In the genomic region with DNA sequence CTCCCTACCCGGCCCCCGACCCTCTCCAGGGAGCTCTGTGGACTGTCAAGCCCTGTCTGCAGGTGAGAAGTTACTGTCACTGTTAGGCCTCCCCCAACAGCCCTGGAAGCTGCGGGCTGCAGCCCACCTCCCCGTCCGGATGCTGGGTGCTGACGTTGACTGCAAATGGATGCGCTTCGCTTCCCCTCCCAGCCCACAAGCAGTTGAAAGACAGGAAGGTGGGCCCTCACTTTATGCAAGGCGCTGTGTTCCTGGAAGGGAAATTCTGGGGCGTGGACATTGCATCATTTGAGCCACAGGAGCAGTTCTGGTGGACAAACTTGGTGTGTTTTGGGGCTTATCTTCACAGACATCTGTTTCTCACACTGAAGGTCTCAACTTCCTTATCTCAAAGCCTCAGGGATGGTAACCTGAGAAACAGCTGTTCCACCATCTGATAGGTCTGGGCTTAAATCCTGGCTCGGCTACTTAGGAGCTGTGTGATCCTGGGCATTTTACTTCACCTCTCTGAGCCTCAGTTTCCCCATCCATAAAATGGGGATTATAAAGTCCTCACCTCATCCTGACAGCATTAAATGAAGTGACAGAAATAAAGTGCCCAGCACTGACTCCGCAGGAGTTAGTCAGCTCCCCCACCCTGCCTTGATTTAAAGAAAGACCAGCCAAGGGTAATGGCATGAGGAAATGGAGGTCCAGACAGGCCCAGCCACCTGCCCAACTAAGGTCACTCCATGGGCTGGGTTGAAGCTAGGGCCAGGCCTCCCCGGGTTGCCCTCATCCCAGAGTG, we compare ENCODE assay signal across 9 cellular contexts. TPM values are rescaled to one million over a fixed set of nuclear protein-coding genes. Genes with fewer than 3 reads are reported as not detected.
A peak's percentile ranks its signal among the peaks of the same experiment; 100 is the strongest.
DNase-seq lines count a peak whose midpoint lies in the region; ATAC-seq, FAIRE-seq and TF ChIP-seq lines count a peak whose summit lies in the region.
"Had no signal": no experiment of that assay in that cellular context is flagged by ENCODE, and none has a peak within 500 bp of the region (broad histone marks: within the 10 kb centered on the region; RNA-seq: fewer than 3 reads in every experiment).

No MANE protein-coding gene starts in this region.

- in situ Hi-C loops in K562 (cut with MboI), result no loop called here

- no peaks in the 10 kb centered on the region for H4K20me1 ChIP-seq in K562 (replicated peaks; ENCODE audit: control insufficient read depth, insufficient read depth, low read length)

- H3K4me2 ChIP-seq in K562 (ENCODE audit: insufficient read depth, low read length), result peak overlapping the region; percentile 74

- no peak for TF ChIP-seq POLR2A in K562 (conservative IDR thresholded peaks at IDR 0.05)

- H3K27ac ChIP-seq in K562 (ENCODE audit: extremely low read depth, low read depth, low read length) (peak overlapping the region; percentile 67), thymus (ENCODE audit: low read depth) (peak overlapping the region; percentile 84)

- H3K79me2 ChIP-seq in K562 (ENCODE audit: control insufficient read depth, insufficient read depth, low read length), result no peaks in the 10 kb centered on the region

- ATAC-seq in GM21515 (IDR thresholded peaks at IDR 0.05; ENCODE audit: unreplicated experiment), result peak; percentile 57
- peak; percentile 87 for ATAC-seq in K562

- peak overlapping the region; percentile 20; the same call in 1 of the 2 replicates for H3K4me3 ChIP-seq in K562
- peak overlapping the region; percentile 15 for H3K4me3 ChIP-seq in thymus (ENCODE audit: low read length)

- WGBS in K562 (ENCODE audit: insufficient coverage, low coverage, missing lambda C conversion rate), result under 1% methylated on average over 13 of the region's 13 CpGs
- WGBS in thymus, result 14% methylated on average over 13 of the region's 13 CpGs

- TF ChIP-seq EP300 in K562 (IDR thresholded peaks at IDR 0.05; ENCODE audit: low read length), result peak; percentile 99

- peak; percentile 10 to 41; a peak in 2 of 4 replicates for TF ChIP-seq RAD21 in K562 (CRISPR knock-in tag; conservative IDR thresholded peaks at IDR 0.05 in 1 of 2, IDR thresholded peaks at IDR 0.05 in 1 of 2)

- H3K9me3 ChIP-seq in K562 (replicated peaks; ENCODE audit: control insufficient read depth, insufficient read depth, low read depth, low read length) (no peaks in the 10 kb centered on the region), thymus (ENCODE audit: control insufficient read depth) (no peaks in the 10 kb centered on the region)

- peak overlapping the region; percentile 55 to 80 for H3K9ac ChIP-seq in K562 (ENCODE audit: insufficient read depth in 1 of 2, low read depth in 2 of 2, low read length in 2 of 2)

- intact Hi-C loops in K562 (cut with micrococcal nuclease), result loop anchor here (1.0 to 5.0 kb wide), 3 partner anchors 14 to 47 kb away; a partner anchor contains a TSS

- DNase-seq in GF-D8 (lab: John Stamatoyannopoulos, UW) (peak; percentile 100), NOMO-1 treated with DMSO at 0.1 percent for 48 hours (lab: John Stamatoyannopoulos, UW; ENCODE audit: unreplicated experiment) (peak; percentile 89), K562 (ENCODE audit: extremely low read depth in 1 of 4, low spot score in 3 of 4) (peak; percentile 89 to 98 (median 90)), NCI-H510A (lab: John Stamatoyannopoulos, UW) (no peak), hippocampal formation (lab: John Stamatoyannopoulos, UW) (no peak), dedifferentiated amniotic fluid mesenchymal stem cell (ENCODE audit: extremely low spot score) (no peak)

- H3K9me1 ChIP-seq in K562 (ENCODE audit: control insufficient read depth, insufficient read depth, low read length), result peaks cover 8% of the 10 kb centered on the region

- H3K27me3 ChIP-seq in K562 (ENCODE audit: control insufficient read depth in 2 of 2, insufficient read depth in 2 of 2, low read length in 2 of 2) (no peaks in the 10 kb centered on the region), thymus (ENCODE audit: control insufficient read depth, insufficient read depth) (no peaks in the 10 kb centered on the region)

- TF ChIP-seq CTCF in K562 (IDR thresholded peaks at IDR 0.05 in 2 of 3, conservative IDR thresholded peaks at IDR 0.05 in 1 of 3; ENCODE audit: insufficient read depth in 2 of 3, low read depth in 1 of 3, low read length in 3 of 3), result no peak

- CTCF ChIA-PET in K562 (lab: Yijun Ruan, JAX; ENCODE audit: low intra/inter-chr PET ratio), result no interaction called here

- peaks cover 44 to 54% of the 10 kb centered on the region in 2 experiments for H3K4me1 ChIP-seq in K562 (replicated peaks in 1 of 2; ENCODE audit: control insufficient read depth in 2 of 2, insufficient read depth in 2 of 2, low read length in 2 of 2)
- H3K4me1 ChIP-seq in thymus (ENCODE audit: control insufficient read depth, insufficient read depth, low read length), result peaks cover 15% of the 10 kb centered on the region

- POLR2A ChIA-PET in K562 (lab: Yijun Ruan, JAX), result interaction anchor here (0.6 to 2.2 kb wide), 7 partner anchors 10 to 158 kb away, joined by 3 to 15 read pairs (median 4); no protein-coding TSS in a partner anchor

- peak; percentile 100 for FAIRE-seq in K562 (lab: Jason Lieb, UNC)
- FAIRE-seq: H1 had no signal

- no TSS peak for BruUV-seq in K562 (replicated peaks; lab: Mats Ljungman, UMichigan)

- no peaks in the 10 kb centered on the region for H3K36me3 ChIP-seq in K562 (ENCODE audit: control insufficient read depth, insufficient read depth, low read length)
- no peaks in the 10 kb centered on the region for H3K36me3 ChIP-seq in thymus (ENCODE audit: control insufficient read depth, insufficient read depth)

- H2AFZ ChIP-seq in K562 (ENCODE audit: low read depth, low read length), result peak overlapping the region; percentile 60

TF ChIP-seq in K562, 482 proteins besides CTCF, POLR2A, EP300 and RAD21 (continues in another document):
- TF ChIP-seq NFIC (IDR thresholded peaks at IDR 0.05) (peak; percentile 97), POLR2AphosphoS2 (IDR thresholded peaks at IDR 0.05; ENCODE audit: low read length) (no peak)

RNA-seq across cellular contexts. Expression of a gene that starts 4.6 kb away (rescaled TPM):
- 0.90 and 1.9 TPM in 2 replicates for total RNA-seq in K562 (2011; cell fraction: chromatin; rRNA removed; ENCODE audit: low replicate concordance)
- total RNA-seq in K562 (2011; cell fraction: nucleolus; rRNA removed), result not detected in 2 replicates
- total RNA-seq in K562 (2011; cell fraction: nucleoplasm; rRNA removed), result 0.15 TPM in 1 of 2 replicates, not detected in the other
- total RNA-seq in K562 (2014; rRNA removed) (0.09 TPM in 1 of 2 replicates, not detected in the other), K562 (2014; rRNA removed; fragmentation: Illumina TruSeq; extraction: Trizol) (0.04 TPM in 1 of 2 replicates, not detected in the other), K562 (2015; rRNA removed; fragmentation: Illumina TruSeq; extraction: Trizol) (0.19 and 0.33 TPM in 2 replicates), K562 (2021) (0.22 and 0.24 TPM in 2 replicates)
- polyA plus RNA-seq in K562 (2011; rRNA removed) (0.13 and 0.53 TPM in 2 replicates), K562 (2014; fragmentation: Illumina TruSeq; extraction: Trizol) (0.12 and 0.29 TPM in 2 replicates), K562 (2014; fragmentation: Nextera tagmentation; extraction: Ambion mirVana) (not detected), K562 (2014; rRNA removed) (not detected in 2 replicates), thymus (0.32 TPM)
- 0.07 and 0.40 TPM in 2 replicates for polyA plus RNA-seq in K562 (2011; cell fraction: cytosol; rRNA removed)
- polyA plus RNA-seq in K562 (2011; cell fraction: nucleus; rRNA removed), result 0.65 and 1.0 TPM in 2 replicates
- polyA plus RNA-seq in K562 (2012), result 0.51 and 1.4 TPM in 2 replicates
- polyA minus RNA-seq in K562 (2011; rRNA and poly(A)+ RNA removed), result 0.35 and 0.69 TPM in 2 replicates
- polyA minus RNA-seq in K562 (2011; cell fraction: cytosol; rRNA and poly(A)+ RNA removed), result not detected in 2 replicates
- polyA minus RNA-seq in K562 (2011; cell fraction: nucleus; rRNA and poly(A)+ RNA removed), result 0.27 and 0.67 TPM in 2 replicates
- total RNA-seq: H1 had no signal

RNA-seq across cellular contexts. Expression of a gene that starts 21.9 kb away (rescaled TPM):
- total RNA-seq in K562 (2011; cell fraction: chromatin; rRNA removed; ENCODE audit: low replicate concordance), result 0.40 and 1.00 TPM in 2 replicates
- 0.17 and 0.66 TPM in 2 replicates for total RNA-seq in K562 (2011; cell fraction: nucleolus; rRNA removed)
- total RNA-seq in K562 (2011; cell fraction: nucleoplasm; rRNA removed), result 0.29 TPM in 1 of 2 replicates, not detected in the other
- not detected in 2 replicates for total RNA-seq in K562 (2014; rRNA removed)
- 0.16 TPM in 1 of 2 replicates, not detected in the other for total RNA-seq in K562 (2014; rRNA removed; fragmentation: Illumina TruSeq; extraction: Trizol)
- total RNA-seq in K562 (2015; rRNA removed; fragmentation: Illumina TruSeq; extraction: Trizol), result 0.08 TPM in 1 of 2 replicates, not detected in the other
- total RNA-seq in K562 (2021), result 0.09 and 0.16 TPM in 2 replicates
- polyA plus RNA-seq in K562 (2011; rRNA removed), result 0.13 and 0.18 TPM in 2 replicates
- polyA plus RNA-seq in K562 (2011; cell fraction: cytosol; rRNA removed), result 0.09 and 0.18 TPM in 2 replicates
- 0.51 and 0.59 TPM in 2 replicates for polyA plus RNA-seq in K562 (2011; cell fraction: nucleus; rRNA removed)
- polyA plus RNA-seq in K562 (2012), result 0.03 and 2.0 TPM in 2 replicates
- polyA plus RNA-seq in K562 (2014; fragmentation: Illumina TruSeq; extraction: Trizol), result 0.09 and 0.10 TPM in 2 replicates
- polyA plus RNA-seq in K562 (2014; fragmentation: Nextera tagmentation; extraction: Ambion mirVana), result under 1 TPM; 0.10 to 0.30 TPM
- 0.24 and 0.52 TPM in 2 replicates for polyA plus RNA-seq in K562 (2014; rRNA removed)
- polyA minus RNA-seq in K562 (2011; rRNA and poly(A)+ RNA removed), result 0.21 TPM in 1 of 2 replicates, not detected in the other
- not detected in 2 replicates for polyA minus RNA-seq in K562 (2011; cell fraction: cytosol; rRNA and poly(A)+ RNA removed)
- 0.27 TPM in 1 of 2 replicates, not detected in the other for polyA minus RNA-seq in K562 (2011; cell fraction: nucleus; rRNA and poly(A)+ RNA removed)
- 0.94 TPM for polyA plus RNA-seq in thymus

RNA-seq across cellular contexts. Expression of a gene that starts 45.6 kb away (rescaled TPM):
- total RNA-seq in K562 (2011; cell fraction: chromatin; rRNA removed; ENCODE audit: low replicate concordance), result 32.2 and 108 TPM in 2 replicates
- total RNA-seq in K562 (2011; cell fraction: nucleolus; rRNA removed), result 85.9 and 107 TPM in 2 replicates
- 35.6 and 47.7 TPM in 2 replicates for total RNA-seq in K562 (2011; cell fraction: nucleoplasm; rRNA removed)
- total RNA-seq in K562 (2014; rRNA removed), result 41.7 and 49.9 TPM in 2 replicates
- total RNA-seq in K562 (2014; rRNA removed; fragmentation: Illumina TruSeq; extraction: Trizol), result 11.0 and 12.4 TPM in 2 replicates
- 16.2 and 19.2 TPM in 2 replicates for total RNA-seq in K562 (2015; rRNA removed; fragmentation: Illumina TruSeq; extraction: Trizol)
- 50.2 and 52.6 TPM in 2 replicates for total RNA-seq in K562 (2021)
- 21.9 and 35.8 TPM in 2 replicates for polyA plus RNA-seq in K562 (2011; rRNA removed)
- polyA plus RNA-seq in K562 (2011; cell fraction: cytosol; rRNA removed), result 23.3 and 42.8 TPM in 2 replicates
- polyA plus RNA-seq in K562 (2011; cell fraction: nucleus; rRNA removed), result 157 and 196 TPM in 2 replicates
- 32.5 and 46.3 TPM in 2 replicates for polyA plus RNA-seq in K562 (2012)
- 34.2 and 55.7 TPM in 2 replicates for polyA plus RNA-seq in K562 (2014; fragmentation: Illumina TruSeq; extraction: Trizol)
- 1 to 10 TPM; 1.2 to 2.6 TPM for polyA plus RNA-seq in K562 (2014; fragmentation: Nextera tagmentation; extraction: Ambion mirVana)
- 39.6 and 48.0 TPM in 2 replicates for polyA plus RNA-seq in K562 (2014; rRNA removed)
- polyA minus RNA-seq in K562 (2011; rRNA and poly(A)+ RNA removed), result 9.4 and 10.4 TPM in 2 replicates
- 17.7 and 29.2 TPM in 2 replicates for polyA minus RNA-seq in K562 (2011; cell fraction: cytosol; rRNA and poly(A)+ RNA removed)
- polyA minus RNA-seq in K562 (2011; cell fraction: nucleus; rRNA and poly(A)+ RNA removed), result 35.1 and 38.8 TPM in 2 replicates
- polyA plus RNA-seq in thymus, result 13.3 TPM

Comparison
In these comparisons a context has a peak if more than half of its experiments do, and no peak if none do; other contexts are left out.
1. DNase-seq: peak in GF-D8 (single experiment), NOMO-1 treated with DMSO at 0.1 percent for 48 hours (single experiment) and K562 (4 of 4); none in NCI-H510A (single experiment), hippocampal formation (0 of 2) and dedifferentiated amniotic fluid mesenchymal stem cell (single experiment).